ENCODE assay signal across 15 cellular contexts in the genomic region with DNA sequence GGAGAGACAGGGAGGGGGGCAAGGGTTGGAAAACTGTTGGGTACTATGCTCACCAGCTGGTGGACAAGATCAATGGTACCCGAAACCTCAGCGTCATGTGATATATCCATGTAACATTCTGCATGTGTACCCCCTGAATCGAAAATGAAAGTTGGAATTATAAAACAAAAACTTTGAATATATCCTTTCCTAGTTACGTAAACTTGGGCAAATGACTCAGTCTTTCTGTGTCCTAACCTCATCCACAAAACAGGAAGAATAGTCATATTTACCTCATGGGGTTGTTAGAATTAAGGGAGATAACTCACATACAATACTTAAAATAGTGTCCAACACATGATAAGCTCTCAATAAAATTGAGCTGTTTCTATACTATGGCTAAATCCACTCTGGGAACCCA.
"Had no signal": no experiment of that assay in that cellular context is flagged by ENCODE, and none has a peak within 500 bp of the region (broad histone marks: within the 10 kb centered on the region; RNA-seq: fewer than 3 reads in every experiment).

No MANE protein-coding gene starts in this region.

- DNase-seq: activated gamma-delta T cell; activated naive CD8-positive, alpha-beta T cell treated with anti-CD3 and anti-CD28 coated beads for 36 hours; activated T-cell treated with anti-CD3 and anti-CD28 coated beads, Interleukin-2, amount 50 U/mL, for 1 hour; esophagus squamous epithelium; gastrocnemius medialis; heart right ventricle; left lung; occipital lobe; right cardiac atrium; small intestine; tibial artery had no signal

- H3K36me3 Mint-ChIP-seq: activated naive CD8-positive, alpha-beta T cell treated with anti-CD3 and anti-CD28 coated beads for 36 hours; memory B cell had no signal

- H3K27me3 Mint-ChIP-seq: activated naive CD8-positive, alpha-beta T cell treated with anti-CD3 and anti-CD28 coated beads for 36 hours; memory B cell; progenitor cell of endocrine pancreas had no signal

- H3K27ac ChIP-seq: esophagus squamous epithelium, gastrocnemius medialis, heart right ventricle, left lung, tibial artery, vagina had no signal

- H3K27me3 ChIP-seq: esophagus squamous epithelium, gastrocnemius medialis, left lung, tibial artery, vagina had no signal

- H3K4me1 Mint-ChIP-seq: activated naive CD8-positive, alpha-beta T cell treated with anti-CD3 and anti-CD28 coated beads for 36 hours; memory B cell had no signal

- H3K4me3 ChIP-seq: esophagus squamous epithelium, gastrocnemius medialis, heart right ventricle, left lung, tibial artery, vagina had no signal

- H3K36me3 ChIP-seq: esophagus squamous epithelium, gastrocnemius medialis, heart right ventricle, left lung, tibial artery, vagina had no signal

- H3K27ac Mint-ChIP-seq: activated naive CD8-positive, alpha-beta T cell treated with anti-CD3 and anti-CD28 coated beads for 36 hours; memory B cell; nephron; progenitor cell of endocrine pancreas had no signal

- H3K9me3 ChIP-seq: esophagus squamous epithelium, gastrocnemius medialis, heart right ventricle, left lung, tibial artery, vagina had no signal

- ATAC-seq: gastrocnemius medialis, heart right ventricle, left lung, right cardiac atrium had no signal

- H3K9me3 Mint-ChIP-seq: activated naive CD8-positive, alpha-beta T cell treated with anti-CD3 and anti-CD28 coated beads for 36 hours; nephron had no signal

- H3K4me3 Mint-ChIP-seq: activated naive CD8-positive, alpha-beta T cell treated with anti-CD3 and anti-CD28 coated beads for 36 hours; memory B cell; nephron had no signal

- H3K4me1 ChIP-seq: esophagus squamous epithelium, gastrocnemius medialis, heart right ventricle, left lung, tibial artery, vagina had no signal
